ENCODE assay signal across 1 cellular context in genomic region chr9:95084254-95084934, GRCh38.
TF ChIP-seq lines count a peak whose summit lies in the region.

No MANE protein-coding gene starts in this region.

TF ChIP-seq in HepG2, 621 proteins besides CTCF, POLR2A, EP300 and RAD21 (continued from another document):
- TF ChIP-seq AHDC1 (CRISPR knock-in tag; IDR thresholded peaks at IDR 0.05; ENCODE audit: borderline replicate concordance), result no peak
